ENCODE assay signal across 11 cellular contexts in the genomic region with DNA sequence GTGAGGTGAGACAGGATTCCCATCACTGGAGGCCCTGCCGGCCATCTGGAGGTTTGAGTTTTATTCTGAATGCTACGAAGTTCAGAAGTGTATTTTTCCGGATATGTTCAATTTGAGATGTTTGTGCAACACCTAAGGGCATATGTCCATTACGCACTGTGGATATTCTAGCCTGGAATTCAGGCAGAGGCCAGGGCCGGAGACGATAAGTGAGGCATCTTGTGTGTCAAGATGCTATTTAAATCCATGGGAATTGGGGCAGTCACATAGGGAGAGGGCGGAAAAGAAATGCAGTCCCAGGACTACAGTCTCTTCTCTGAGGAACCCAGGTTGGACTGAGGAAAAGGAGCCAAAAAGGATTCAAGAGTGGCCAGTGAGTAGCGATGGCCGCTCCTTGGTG. TPM values are rescaled to one million over a fixed set of nuclear protein-coding genes. Genes with fewer than 3 reads are reported as not detected.
DNase-seq lines count a peak whose midpoint lies in the region; ATAC-seq and TF ChIP-seq lines count a peak whose summit lies in the region.
"Had no signal": no experiment of that assay in that cellular context is flagged by ENCODE, and none has a peak within 500 bp of the region (broad histone marks: within the 10 kb centered on the region; RNA-seq: fewer than 3 reads in every experiment).

No MANE protein-coding gene starts in this region.

- H3K9me3 ChIP-seq in heart left ventricle (no peaks in the 10 kb centered on the region), right atrium auricular region (no peaks in the 10 kb centered on the region)

- 51 to 73% (median 56%) methylated on average over 9 of the region's 9 CpGs for WGBS in heart left ventricle, 4 donors

- no peak for TF ChIP-seq CTCF in heart left ventricle (IDR thresholded peaks at IDR 0.05)
- TF ChIP-seq CTCF in right atrium auricular region (IDR thresholded peaks at IDR 0.05): no peak

- peaks cover 3 to 16% of the 10 kb centered on the region in 2 donors for H3K36me3 Mint-ChIP-seq in activated naive CD4-positive, alpha-beta T cell treated with anti-CD3 and anti-CD28 coated beads, Interleukin-2, amount 50 U/mL, for 72 hours

- H3K27ac ChIP-seq in heart left ventricle: peak overlapping the region; percentile 34 to 99 (median 97)
- H3K27ac ChIP-seq in right atrium auricular region: peak overlapping the region; percentile 96 to 99
- H3K27ac ChIP-seq in temporal lobe (ENCODE audit: low read depth, low read length): peak overlapping the region; percentile 83

- ATAC-seq in heart left ventricle (peak in 1 of 4 donors; percentile 56), Right ventricle myocardium inferior (no peak), GM19328 (IDR thresholded peaks at IDR 0.05; ENCODE audit: unreplicated experiment) (no peak)
- ATAC-seq in activated naive CD4-positive, alpha-beta T cell treated with anti-CD3 and anti-CD28 coated beads, Interleukin-2, amount 50 U/mL, for 72 hours: no peak

- H3K4me3 ChIP-seq in heart left ventricle (peak overlapping the region in 11 of 12 donors; percentile 74 to 97 (median 90)), right atrium auricular region (peak overlapping the region in 1 of 2 donors; percentile 2)

- H3K36me3 ChIP-seq in heart left ventricle: peaks cover 0 to 4% (median 0%) of the 10 kb centered on the region in 9 donors
- H3K36me3 ChIP-seq in right atrium auricular region: no peaks in the 10 kb centered on the region

- H3K27me3 ChIP-seq in heart left ventricle: no peaks in the 10 kb centered on the region
- no peaks in the 10 kb centered on the region for H3K27me3 ChIP-seq in right atrium auricular region

- no peaks in the 10 kb centered on the region for H3K9me3 Mint-ChIP-seq in activated naive CD4-positive, alpha-beta T cell treated with anti-CD3 and anti-CD28 coated beads, Interleukin-2, amount 50 U/mL, for 72 hours

- H3K4me1 ChIP-seq in heart left ventricle (peaks cover 0 to 36% (median 22%) of the 10 kb centered on the region in 12 donors), right atrium auricular region (peaks cover 0 to 34% of the 10 kb centered on the region in 2 donors)

- H3K27ac Mint-ChIP-seq in activated naive CD4-positive, alpha-beta T cell treated with anti-CD3 and anti-CD28 coated beads, Interleukin-2, amount 50 U/mL, for 72 hours: peak overlapping the region; percentile 82 to 96

- intact Hi-C loops in heart left ventricle (cut with DNase I) (loop anchor here in 6 of 10 donors (2.0 to 10.0 kb wide), 6 partner anchors 34 to 218 kb away; partner anchors contain the start of genes CDNF (in 5 of the 6), HSPA14 (in 5 of the 6), MSANTD7 (in 5 of the 6) and DCLRE1C (in 2 of the 6)), Right ventricle myocardium inferior (cut with DNase I) (loop anchor here (5.0 kb wide), 5 partner anchors 39 to 291 kb away; partner anchors contain the start of genes CDNF, DCLRE1C, HSPA14 and MSANTD7)

- no peak for TF ChIP-seq POLR2A in heart left ventricle (IDR thresholded peaks at IDR 0.05)

- DNase-seq in heart left ventricle (peak in 4 of 5 donors; percentile 27 to 56 (median 36)), Right ventricle myocardium inferior (ENCODE audit: missing footprints) (no peak), right atrium auricular region (ENCODE audit: low spot score) (no peak), NCI-H526 (lab: John Stamatoyannopoulos, UW) (no peak)
- DNase-seq in activated naive CD4-positive, alpha-beta T cell treated with anti-CD3 and anti-CD28 coated beads, Interleukin-2, amount 50 U/mL, for 72 hours (ENCODE audit: low spot score in 2 of 2): no peak
- DNase-seq in activated CD8-positive, alpha-beta memory T cell treated with anti-CD3 and anti-CD28 coated beads, Interleukin-2, amount 50 U/mL, for 48 hours: no peak
- DNase-seq: activated CD4-positive, alpha-beta T cell treated with anti-CD3 and anti-CD28 coated beads for 48 hours; cortex of kidney; NCI-H748 treated with DMSO at 0.1 percent for 48 hours had no signal

RNA-seq across cellular contexts. Expression of gene SUV39H2, which starts 1.9 kb away (rescaled TPM):
- 1 to 10 TPM; 1.3 to 8.4 (median 5.5) TPM for total RNA-seq in heart left ventricle
- polyA plus RNA-seq in heart left ventricle: 1 to 10 TPM; 1.7 to 3.2 TPM
- total RNA-seq in Right ventricle myocardium inferior: 4.9 TPM
- total RNA-seq in activated naive CD4-positive, alpha-beta T cell treated with anti-CD3 and anti-CD28 coated beads, Interleukin-2, amount 50 U/mL, for 72 hours: 10 to 100 TPM; 34.0 to 35.9 TPM
- 1 to 10 TPM; 1.9 to 3.0 TPM for total RNA-seq in right atrium auricular region
- total RNA-seq in temporal lobe: 23.1 TPM

RNA-seq across cellular contexts. Expression of gene HSPA14, which starts 38.7 kb away (rescaled TPM):
- 10 to 100 TPM in 1 of 9 donors, 1 to 10 TPM in 8; 6.2 to 11.1 (median 8.3) TPM for total RNA-seq in heart left ventricle
- 10 to 100 TPM in 1 of 2 donors, 1 to 10 TPM in 1; 6.8 to 16.9 TPM for polyA plus RNA-seq in heart left ventricle
- total RNA-seq in Right ventricle myocardium inferior: 7.6 TPM
- total RNA-seq in activated naive CD4-positive, alpha-beta T cell treated with anti-CD3 and anti-CD28 coated beads, Interleukin-2, amount 50 U/mL, for 72 hours: 10 to 100 TPM; 30.1 to 53.2 TPM
- 1 to 10 TPM; 6.1 to 9.7 TPM for total RNA-seq in right atrium auricular region
- total RNA-seq in temporal lobe: 8.6 TPM

RNA-seq across cellular contexts. Expression of gene MSANTD7, which starts 38.7 kb away (rescaled TPM):
- 1 to 10 TPM; 4.5 to 8.1 (median 5.6) TPM for total RNA-seq in heart left ventricle
- polyA plus RNA-seq in heart left ventricle: 1 to 10 TPM; 1.3 to 5.6 TPM
- 5.6 TPM for total RNA-seq in Right ventricle myocardium inferior
- total RNA-seq in activated naive CD4-positive, alpha-beta T cell treated with anti-CD3 and anti-CD28 coated beads, Interleukin-2, amount 50 U/mL, for 72 hours: 10 to 100 TPM; 25.2 to 28.9 TPM
- 1 to 10 TPM; 4.3 to 5.9 TPM for total RNA-seq in right atrium auricular region
- 17.9 TPM for total RNA-seq in temporal lobe

RNA-seq across cellular contexts. Expression of gene CDNF, which starts 38.9 kb away (rescaled TPM):
- total RNA-seq in heart left ventricle: 1 to 10 TPM; 1.7 to 5.4 (median 4.1) TPM
- 1 to 10 TPM in 1 of 2 donors, under 1 TPM in 1; 0.61 to 2.8 TPM for polyA plus RNA-seq in heart left ventricle
- 1.9 TPM for total RNA-seq in Right ventricle myocardium inferior
- total RNA-seq in activated naive CD4-positive, alpha-beta T cell treated with anti-CD3 and anti-CD28 coated beads, Interleukin-2, amount 50 U/mL, for 72 hours: 1 to 10 TPM; 1.0 to 3.8 TPM
- 1 to 10 TPM; 1.1 to 3.3 TPM for total RNA-seq in right atrium auricular region
- 1.2 TPM for total RNA-seq in temporal lobe

Comparison
In these comparisons a context has a peak if more than half of its experiments do, and no peak if none do; other contexts are left out.
1. DNase-seq: peak in heart left ventricle (4 of 5); none in Right ventricle myocardium inferior (single experiment), activated naive CD4-positive, alpha-beta T cell treated with anti-CD3 and anti-CD28 coated beads, Interleukin-2, amount 50 U/mL, for 72 hours (0 of 2), right atrium auricular region (single experiment), activated CD8-positive, alpha-beta memory T cell treated with anti-CD3 and anti-CD28 coated beads, Interleukin-2, amount 50 U/mL, for 48 hours (single experiment) and NCI-H526 (0 of 2).
2. Peak in every context shown above with its lines, with median percentiles within 50 percentile points of each other: H3K27ac ChIP-seq.